ENCODE assay signal across 2 cellular contexts in genomic region chr21:33817136-33817535, GRCh38.
TF ChIP-seq lines count a peak whose summit lies in the region.

No MANE protein-coding gene starts in this region.

TF ChIP-seq in GM23338, 12 proteins besides CTCF, POLR2A, EP300 and RAD21:
- TF ChIP-seq ZNF462 (CRISPR knock-in tag; IDR thresholded peaks at IDR 0.05) (no peak), EZH2 (IDR thresholded peaks at IDR 0.05; ENCODE audit: low read depth, unreplicated experiment) (no peak), CREB1 (CRISPR knock-in tag; IDR thresholded peaks at IDR 0.05; ENCODE audit: low read depth) (no peak), EZH2phosphoT487 (IDR thresholded peaks at IDR 0.05; ENCODE audit: unreplicated experiment) (no peak), POLR2AphosphoS5 (IDR thresholded peaks at IDR 0.05; ENCODE audit: low read depth) (no peak), ZNF331 (CRISPR knock-in tag; IDR thresholded peaks at IDR 0.05; ENCODE audit: low read depth) (no peak), REST (IDR thresholded peaks at IDR 0.05; ENCODE audit: unreplicated experiment) (no peak), ZNF114 (CRISPR knock-in tag; IDR thresholded peaks at IDR 0.05) (no peak), NANOG (IDR thresholded peaks at IDR 0.05; ENCODE audit: borderline replicate concordance) (no peak), ETS1 (IDR thresholded peaks at IDR 0.05) (no peak), JUNB (IDR thresholded peaks at IDR 0.05; ENCODE audit: unreplicated experiment) (no peak), STAT1 (IDR thresholded peaks at IDR 0.05; ENCODE audit: unreplicated experiment) (no peak)

TF ChIP-seq in WTC11, 78 proteins besides CTCF, POLR2A, EP300 and RAD21 (continued from another document):
- TF ChIP-seq ATF2 (CRISPR knock-in tag; IDR thresholded peaks at IDR 0.05; ENCODE audit: borderline replicate concordance, low read depth) (no peak), ZNF232 (CRISPR knock-in tag; IDR thresholded peaks at IDR 0.05) (no peak), ZNF396 (CRISPR knock-in tag; IDR thresholded peaks at IDR 0.05; ENCODE audit: borderline replicate concordance) (no peak), NFYB (CRISPR knock-in tag; conservative IDR thresholded peaks at IDR 0.05; ENCODE audit: low read depth) (no peak), CREB1 (CRISPR knock-in tag; IDR thresholded peaks at IDR 0.05) (no peak), E2F1 (CRISPR knock-in tag; IDR thresholded peaks at IDR 0.05) (no peak), FOXK1 (CRISPR knock-in tag; IDR thresholded peaks at IDR 0.05) (no peak)
